Comparison of ENCODE assay signal across 2 cellular contexts in the genomic region with DNA sequence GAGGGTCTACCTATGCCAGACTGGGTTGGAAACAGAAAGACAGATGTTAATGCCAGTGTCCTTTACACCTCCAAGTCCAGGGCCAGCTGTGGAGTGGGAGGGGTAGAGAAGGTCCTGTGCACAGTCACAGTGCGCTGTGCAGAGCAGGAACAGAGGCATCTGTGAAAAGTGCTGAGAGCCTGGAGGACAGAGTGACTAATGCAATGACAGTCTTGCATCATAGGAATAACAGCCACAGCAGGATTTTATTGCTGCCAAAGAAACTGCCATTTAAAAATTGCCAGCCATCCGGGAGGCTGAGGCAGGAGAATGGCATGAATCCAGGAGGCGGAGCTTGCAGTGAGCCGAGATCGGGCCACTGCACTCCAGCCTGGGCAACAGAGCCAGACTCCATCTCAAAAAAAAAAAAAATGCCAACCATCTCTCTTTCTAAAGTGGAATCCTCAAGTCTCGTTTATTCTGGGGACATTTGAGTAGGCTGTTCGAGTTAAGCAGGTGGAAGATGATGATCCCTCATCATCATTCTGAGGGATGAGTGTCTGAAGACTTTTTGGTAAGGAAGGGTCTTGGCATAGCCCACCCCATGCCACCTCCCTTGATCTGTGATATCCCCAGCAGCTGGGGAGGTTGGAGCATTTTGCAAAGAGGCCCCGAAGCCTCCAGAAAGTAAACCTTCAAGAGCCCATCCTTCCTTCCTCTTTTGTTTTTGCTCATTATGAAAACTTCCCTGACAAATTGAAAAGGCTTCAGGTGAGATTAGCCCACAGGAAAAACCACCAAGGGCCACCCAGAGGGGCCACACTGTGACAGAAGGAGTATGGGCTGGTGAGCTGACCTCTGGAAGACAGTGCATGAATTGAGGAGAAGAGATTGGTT.
A peak's percentile ranks its signal among the peaks of the same experiment; 100 is the strongest.
TF ChIP-seq lines count a peak whose summit lies in the region.

No MANE protein-coding gene starts in this region.

TF ChIP-seq in HEK293, 187 proteins besides CTCF, POLR2A, EP300 and RAD21 (continues in another document):
- TF ChIP-seq, protein P1, sequence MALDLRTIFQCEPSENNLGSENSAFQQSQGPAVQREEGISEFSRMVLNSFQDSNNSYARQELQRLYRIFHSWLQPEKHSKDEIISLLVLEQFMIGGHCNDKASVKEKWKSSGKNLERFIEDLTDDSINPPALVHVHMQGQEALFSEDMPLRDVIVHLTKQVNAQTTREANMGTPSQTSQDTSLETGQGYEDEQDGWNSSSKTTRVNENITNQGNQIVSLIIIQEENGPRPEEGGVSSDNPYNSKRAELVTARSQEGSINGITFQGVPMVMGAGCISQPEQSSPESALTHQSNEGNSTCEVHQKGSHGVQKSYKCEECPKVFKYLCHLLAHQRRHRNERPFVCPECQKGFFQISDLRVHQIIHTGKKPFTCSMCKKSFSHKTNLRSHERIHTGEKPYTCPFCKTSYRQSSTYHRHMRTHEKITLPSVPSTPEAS (tag by site-specific recombination; IDR thresholded peaks at IDR 0.05) = peak; percentile 18; the same call in 1 of the 2 replicates
- TF ChIP-seq ZNF140 (tag by site-specific recombination; IDR thresholded peaks at IDR 0.05) (no peak), ZIC2 (tag by site-specific recombination; IDR thresholded peaks at IDR 0.05) (peak; percentile 45; the same call in 1 of the 2 replicates), ZBTB7A (tag by site-specific recombination; IDR thresholded peaks at IDR 0.05; ENCODE audit: low read depth) (no peak), ZBTB8A (tag by site-specific recombination; IDR thresholded peaks at IDR 0.05) (peak; percentile 13; the same call in 1 of the 2 replicates), ZNF785 (tag by site-specific recombination; IDR thresholded peaks at IDR 0.05) (0 out of 2 replicates have a peak, but pooled peaks have one; percentile 33), ZNF311 (tag by site-specific recombination; IDR thresholded peaks at IDR 0.05; ENCODE audit: borderline replicate concordance) (no peak), ZNF24 (tag by site-specific recombination; IDR thresholded peaks at IDR 0.05) (peak; percentile 52; the same call in 1 of the 2 replicates), ZFP69B (tag by site-specific recombination; IDR thresholded peaks at IDR 0.05) (0 out of 2 replicates have a peak, but pooled peaks have one; percentile 19), ZNF558 (tag by site-specific recombination; IDR thresholded peaks at IDR 0.05) (peak; percentile 67; the same call in 1 of the 2 replicates), ZNF747 (tag by site-specific recombination; IDR thresholded peaks at IDR 0.05) (no peak)
- TF ChIP-seq, protein P2, sequence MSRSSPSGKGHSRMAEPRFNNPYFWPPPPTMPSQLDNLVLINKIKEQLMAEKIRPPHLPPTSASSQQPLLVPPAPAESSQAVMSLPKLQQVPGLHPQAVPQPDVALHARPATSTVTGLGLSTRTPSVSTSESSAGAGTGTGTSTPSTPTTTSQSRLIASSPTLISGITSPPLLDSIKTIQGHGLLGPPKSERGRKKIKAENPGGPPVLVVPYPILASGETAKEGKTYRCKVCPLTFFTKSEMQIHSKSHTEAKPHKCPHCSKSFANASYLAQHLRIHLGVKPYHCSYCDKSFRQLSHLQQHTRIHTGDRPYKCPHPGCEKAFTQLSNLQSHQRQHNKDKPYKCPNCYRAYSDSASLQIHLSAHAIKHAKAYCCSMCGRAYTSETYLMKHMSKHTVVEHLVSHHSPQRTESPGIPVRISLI (tag by site-specific recombination; IDR thresholded peaks at IDR 0.05) = no peak
- TF ChIP-seq, protein P3, sequence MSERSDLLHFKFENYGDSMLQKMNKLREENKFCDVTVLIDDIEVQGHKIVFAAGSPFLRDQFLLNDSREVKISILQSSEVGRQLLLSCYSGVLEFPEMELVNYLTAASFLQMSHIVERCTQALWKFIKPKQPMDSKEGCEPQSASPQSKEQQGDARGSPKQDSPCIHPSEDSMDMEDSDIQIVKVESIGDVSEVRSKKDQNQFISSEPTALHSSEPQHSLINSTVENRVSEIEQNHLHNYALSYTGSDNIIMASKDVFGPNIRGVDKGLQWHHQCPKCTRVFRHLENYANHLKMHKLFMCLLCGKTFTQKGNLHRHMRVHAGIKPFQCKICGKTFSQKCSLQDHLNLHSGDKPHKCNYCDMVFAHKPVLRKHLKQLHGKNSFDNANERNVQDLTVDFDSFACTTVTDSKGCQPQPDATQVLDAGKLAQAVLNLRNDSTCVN (tag by site-specific recombination; optimal IDR thresholded peaks at IDR 0.05) = no peak
- TF ChIP-seq, protein P4, sequence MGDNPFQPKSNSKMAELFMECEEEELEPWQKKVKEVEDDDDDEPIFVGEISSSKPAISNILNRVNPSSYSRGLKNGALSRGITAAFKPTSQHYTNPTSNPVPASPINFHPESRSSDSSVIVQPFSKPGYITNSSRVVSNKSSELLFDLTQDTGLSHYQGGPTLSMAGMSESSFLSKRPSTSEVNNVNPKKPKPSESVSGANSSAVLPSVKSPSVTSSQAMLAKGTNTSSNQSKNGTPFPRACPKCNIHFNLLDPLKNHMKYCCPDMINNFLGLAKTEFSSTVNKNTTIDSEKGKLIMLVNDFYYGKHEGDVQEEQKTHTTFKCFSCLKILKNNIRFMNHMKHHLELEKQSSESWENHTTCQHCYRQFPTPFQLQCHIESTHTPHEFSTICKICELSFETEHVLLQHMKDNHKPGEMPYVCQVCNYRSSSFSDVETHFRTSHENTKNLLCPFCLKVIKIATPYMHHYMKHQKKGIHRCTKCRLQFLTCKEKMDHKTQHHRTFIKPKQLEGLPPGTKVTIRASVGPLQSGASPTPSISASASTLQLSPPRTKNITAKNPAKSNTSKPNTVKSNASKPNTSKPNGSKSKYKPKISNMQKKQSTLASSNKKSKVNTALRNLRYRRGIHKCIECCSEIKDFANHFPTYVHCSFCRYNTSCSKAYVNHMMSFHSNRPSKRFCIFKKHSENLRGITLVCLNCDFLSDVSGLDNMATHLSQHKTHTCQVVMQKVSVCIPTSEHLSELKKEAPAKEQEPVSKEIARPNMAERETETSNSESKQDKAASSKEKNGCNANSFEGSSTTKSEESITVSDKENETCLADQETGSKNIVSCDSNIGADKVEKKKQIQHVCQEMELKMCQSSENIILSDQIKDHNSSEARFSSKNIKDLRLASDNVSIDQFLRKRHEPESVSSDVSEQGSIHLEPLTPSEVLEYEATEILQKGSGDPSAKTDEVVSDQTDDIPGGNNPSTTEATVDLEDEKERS (tag by site-specific recombination; IDR thresholded peaks at IDR 0.05) = 0 out of 2 replicates have a peak, but pooled peaks have one; percentile 44
- TF ChIP-seq, protein P5, sequence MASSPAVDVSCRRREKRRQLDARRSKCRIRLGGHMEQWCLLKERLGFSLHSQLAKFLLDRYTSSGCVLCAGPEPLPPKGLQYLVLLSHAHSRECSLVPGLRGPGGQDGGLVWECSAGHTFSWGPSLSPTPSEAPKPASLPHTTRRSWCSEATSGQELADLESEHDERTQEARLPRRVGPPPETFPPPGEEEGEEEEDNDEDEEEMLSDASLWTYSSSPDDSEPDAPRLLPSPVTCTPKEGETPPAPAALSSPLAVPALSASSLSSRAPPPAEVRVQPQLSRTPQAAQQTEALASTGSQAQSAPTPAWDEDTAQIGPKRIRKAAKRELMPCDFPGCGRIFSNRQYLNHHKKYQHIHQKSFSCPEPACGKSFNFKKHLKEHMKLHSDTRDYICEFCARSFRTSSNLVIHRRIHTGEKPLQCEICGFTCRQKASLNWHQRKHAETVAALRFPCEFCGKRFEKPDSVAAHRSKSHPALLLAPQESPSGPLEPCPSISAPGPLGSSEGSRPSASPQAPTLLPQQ (tag by site-specific recombination; IDR thresholded peaks at IDR 0.05) = peak; percentile 57; the same call in 1 of the 2 replicates

TF ChIP-seq in HepG2, 621 proteins besides CTCF, POLR2A, EP300 and RAD21:
- TF ChIP-seq CEBPB (IDR thresholded peaks at IDR 0.05; ENCODE audit: borderline replicate concordance, low read depth, low read length) (peak; percentile 35; the same call in 1 of the 2 replicates), ZKSCAN5 (CRISPR knock-in tag; IDR thresholded peaks at IDR 0.05) (no peak)
